Comparison of ENCODE assay signal across 8 cellular contexts in genomic region chr7:120272896-120273475, GRCh38. TPM values are rescaled to one million over a fixed set of nuclear protein-coding genes. Genes with fewer than 3 reads are reported as not detected.
DNase-seq lines count a peak whose midpoint lies in the region; ATAC-seq and TF ChIP-seq lines count a peak whose summit lies in the region.

Gene KCND2, plus strand, starts transcription at chr7:120273175.

- H3K9me3 ChIP-seq in AG04450 (ENCODE audit: control insufficient read depth, insufficient read depth, low read length), result peaks cover 8% of the 10 kb centered on the region; the same call in 1 of the 2 replicates
- H3K9me3 ChIP-seq in psoas muscle, result no peaks in the 10 kb centered on the region

- H3K4me3 Mint-ChIP-seq in glutamatergic neuron (ENCODE audit: unreplicated experiment), result peak within 1 kb of the TSS; percentile 99

- TF ChIP-seq CTCF in AG04450 (IDR thresholded peaks at IDR 0.05; ENCODE audit: low read depth, low read length) (no peak), glutamatergic neuron (IDR thresholded peaks at IDR 0.05; ENCODE audit: partially characterized antibody, unreplicated experiment) (no peak), psoas muscle (IDR thresholded peaks at IDR 0.05) (no peak)

- H3K4me1 ChIP-seq in psoas muscle, result no peaks in the 10 kb centered on the region

- CTCF ChIA-PET in AG04450 (lab: Charles Lee), result interaction anchor here (0.6 to 3.1 kb wide), 8 partner anchors 307 to 446 kb away, joined by 3 to 53 read pairs (median 3); no protein-coding TSS in a partner anchor

- intact Hi-C loops in psoas muscle (cut with DNase I), result loop anchor here (2.0 to 5.0 kb wide), 2 partner anchors 336 to 338 kb away; no protein-coding TSS in a partner anchor

- peak; percentile 48 for ATAC-seq in GM19023 (IDR thresholded peaks at IDR 0.05; ENCODE audit: unreplicated experiment)
- ATAC-seq in HG03135 (IDR thresholded peaks at IDR 0.05; ENCODE audit: unreplicated experiment), result peak; percentile 43
- peak in 2 of 4 donors; percentile 40 to 54 for ATAC-seq in psoas muscle

- no peaks in the 10 kb centered on the region for H3K36me3 Mint-ChIP-seq in glutamatergic neuron (ENCODE audit: unreplicated experiment)

- H3K27me3 Mint-ChIP-seq in glutamatergic neuron (ENCODE audit: unreplicated experiment), result peaks cover 12% of the 10 kb centered on the region

- DNase-seq in AG04450 (ENCODE audit: low read depth, low spot score) (no peak), SW480 (ENCODE audit: low spot score) (peak; percentile 8), glutamatergic neuron (peak; percentile 55), psoas muscle (peak in 1 of 2 donors; percentile 47), putamen (ENCODE audit: low spot score) (no peak), T1000 (lab: John Stamatoyannopoulos, UW) (no peak)

- peaks cover 14% of the 10 kb centered on the region for H3K27me3 ChIP-seq in AG04450 (ENCODE audit: control insufficient read depth, insufficient read depth, low read length)
- peaks cover 2 to 14% (median 3%) of the 10 kb centered on the region in 3 donors for H3K27me3 ChIP-seq in psoas muscle (ENCODE audit: insufficient read depth in 3 of 3, low read length in 2 of 3)

- 1 to 4% (median 1%) methylated on average over 37 to 59 of the region's 59 CpGs for WGBS in psoas muscle, 3 donors

- H3K27ac ChIP-seq in AG04450 (ENCODE audit: low read depth, low read length) (no peak within 1 kb of the TSS), psoas muscle (no peak within 1 kb of the TSS)

- peaks cover 12% of the 10 kb centered on the region for H3K9me3 Mint-ChIP-seq in glutamatergic neuron (ENCODE audit: unreplicated experiment)

- peak within 1 kb of the TSS; percentile 71 for H3K27ac Mint-ChIP-seq in glutamatergic neuron (ENCODE audit: unreplicated experiment)

- no peaks in the 10 kb centered on the region for H3K36me3 ChIP-seq in psoas muscle (ENCODE audit: insufficient read depth in 1 of 2, low read depth in 1 of 2)

- POLR2A ChIA-PET in AG04450 (lab: Yijun Ruan, JAX), result no interaction called here

- H3K4me3 ChIP-seq in AG04450 (ENCODE audit: low read depth, low read length), result peak within 1 kb of the TSS; percentile 61
- peak within 1 kb of the TSS; percentile 66 for H3K4me3 ChIP-seq in psoas muscle

- H3K4me1 Mint-ChIP-seq in glutamatergic neuron (ENCODE audit: low read depth, unreplicated experiment), result no peaks in the 10 kb centered on the region

RNA-seq across cellular contexts. Expression of gene KCND2, which starts in this region (rescaled TPM):
- polyA plus RNA-seq in AG04450 (2011; rRNA removed), result 0.12 and 0.27 TPM in 2 replicates
- polyA minus RNA-seq in AG04450 (2011; rRNA and poly(A)+ RNA removed), result 0.14 and 0.17 TPM in 2 replicates
- total RNA-seq in glutamatergic neuron (ENCODE audit: unreplicated experiment), result 1.2 TPM
- 1 to 10 TPM in 3 of 4 donors, under 1 TPM in 1; 0.15 to 2.7 (median 1.5) TPM for total RNA-seq in psoas muscle
- polyA plus RNA-seq in psoas muscle, result under 1 TPM; 0.04 to 0.10 (median 0.08) TPM

Comparison
In these comparisons a context has a peak if more than half of its experiments do, and no peak if none do; other contexts are left out.
1. DNase-seq: peak in SW480 (single experiment) and glutamatergic neuron (single experiment); none in AG04450 (single experiment), putamen (single experiment) and T1000 (single experiment).